Comparison of ENCODE assay signal across 21 cellular contexts in genomic region chrX:138345801-138346200, GRCh38.
"Had no signal": no experiment of that assay in that cellular context is flagged by ENCODE, and none has a peak within 500 bp of the region (broad histone marks: within the 10 kb centered on the region; RNA-seq: fewer than 3 reads in every experiment).

No MANE protein-coding gene starts in this region.

- H3K9me3 ChIP-seq: heart left ventricle, mucosa of descending colon, neutrophil, psoas muscle, right lobe of liver, testis, transverse colon had no signal

- DNase-seq: effector CD4-positive, alpha-beta T cell; endodermal cell; heart left ventricle; hypothalamus; kidney glomerular epithelial cell; mucosa of descending colon; naive thymus-derived CD8-positive, alpha-beta T cell; psoas muscle; retina; right lobe of liver; stimulated activated CD4-positive, alpha-beta T cell treated with anti-CD3 and anti-CD28 coated beads, Interleukin-4, amount 100 ng/mL, for 1 hour; stimulated activated CD8-positive, alpha-beta memory T cell treated with anti-CD3 and anti-CD28 coated beads, Interleukin-4, amount 100 ng/mL, for 48 hours; testis; transverse colon had no signal

- H3K27me3 ChIP-seq: neutrophil, right lobe of liver, testis, transverse colon had no signal

- FAIRE-seq: frontal cortex, islet of Langerhans had no signal

- H3K4me1 ChIP-seq: heart left ventricle, psoas muscle, right lobe of liver, testis, transverse colon had no signal

- ATAC-seq: esophagus mucosa; heart left ventricle; mucosa of descending colon; naive thymus-derived CD8-positive, alpha-beta T cell; psoas muscle; right lobe of liver; stimulated activated effector memory CD8-positive, alpha-beta T cell treated with anti-CD3 and anti-CD28 coated beads, Interleukin-12 subunit alpha, Interleukin-12 subunit beta, amount 100 ng/mL, for 72 hours had no signal

- H3K9me3 Mint-ChIP-seq: stimulated activated effector memory CD8-positive, alpha-beta T cell treated with anti-CD3 and anti-CD28 coated beads, Interleukin-12 subunit alpha, Interleukin-12 subunit beta, amount 100 ng/mL, for 72 hours; stimulated activated naive CD8-positive, alpha-beta T cell treated with anti-CD3 and anti-CD28 coated beads, Interleukin-15, Interleukin-2, amounts not matched to agents 100 ng/mL and 50 ng/mL, for 24 hours had no signal

- H3K4me1 Mint-ChIP-seq: naive thymus-derived CD8-positive, alpha-beta T cell; stimulated activated effector memory CD8-positive, alpha-beta T cell treated with anti-CD3 and anti-CD28 coated beads, Interleukin-12 subunit alpha, Interleukin-12 subunit beta, amount 100 ng/mL, for 72 hours had no signal

- H3K36me3 ChIP-seq: heart left ventricle, neutrophil, right lobe of liver, transverse colon had no signal

- H3K36me3 Mint-ChIP-seq: naive thymus-derived CD8-positive, alpha-beta T cell; stimulated activated effector memory CD8-positive, alpha-beta T cell treated with anti-CD3 and anti-CD28 coated beads, Interleukin-12 subunit alpha, Interleukin-12 subunit beta, amount 100 ng/mL, for 72 hours had no signal

- H3K27ac ChIP-seq: coronary artery, heart left ventricle, neutrophil, psoas muscle, right lobe of liver, testis, transverse colon had no signal

- H3K27me3 Mint-ChIP-seq: naive thymus-derived CD8-positive, alpha-beta T cell; stimulated activated naive CD8-positive, alpha-beta T cell treated with anti-CD3 and anti-CD28 coated beads, Interleukin-15, Interleukin-2, amounts not matched to agents 100 ng/mL and 50 ng/mL, for 24 hours had no signal

- H3K4me3 Mint-ChIP-seq: endodermal cell; naive thymus-derived CD8-positive, alpha-beta T cell; stimulated activated effector memory CD8-positive, alpha-beta T cell treated with anti-CD3 and anti-CD28 coated beads, Interleukin-12 subunit alpha, Interleukin-12 subunit beta, amount 100 ng/mL, for 72 hours; stimulated activated naive CD8-positive, alpha-beta T cell treated with anti-CD3 and anti-CD28 coated beads, Interleukin-15, Interleukin-2, amounts not matched to agents 100 ng/mL and 50 ng/mL, for 24 hours had no signal

- H3K27ac Mint-ChIP-seq: endodermal cell; naive thymus-derived CD8-positive, alpha-beta T cell; stimulated activated effector memory CD8-positive, alpha-beta T cell treated with anti-CD3 and anti-CD28 coated beads, Interleukin-12 subunit alpha, Interleukin-12 subunit beta, amount 100 ng/mL, for 72 hours; stimulated activated naive CD8-positive, alpha-beta T cell treated with anti-CD3 and anti-CD28 coated beads, Interleukin-15, Interleukin-2, amounts not matched to agents 100 ng/mL and 50 ng/mL, for 24 hours had no signal

- H3K4me3 ChIP-seq: coronary artery, heart left ventricle, mucosa of descending colon, psoas muscle, right lobe of liver, testis, transverse colon had no signal
